In genomic region chr10:124911124-124912051, GRCh38 we compare ENCODE assay signal across 10 cellular contexts. TPM values are rescaled to one million over a fixed set of nuclear protein-coding genes. Genes with fewer than 3 reads are reported as not detected.
DNase-seq lines count a peak whose midpoint lies in the region; ATAC-seq and TF ChIP-seq lines count a peak whose summit lies in the region.
"Had no signal": no experiment of that assay in that cellular context is flagged by ENCODE, and none has a peak within 500 bp of the region (broad histone marks: within the 10 kb centered on the region; RNA-seq: fewer than 3 reads in every experiment).

No MANE protein-coding gene starts in this region.

- H3K27ac ChIP-seq in coronary artery: peak overlapping the region; percentile 66 to 72
- peak overlapping the region; percentile 77 for H3K27ac ChIP-seq in vagina
- H3K27ac ChIP-seq: A549 had no signal

- intact Hi-C loops in vagina (cut with DNase I): no loop called here
- intact Hi-C loops in Calu3 (cut with micrococcal nuclease; ENCODE audit: unreplicated experiment): no loop called here

- TF ChIP-seq CTCF in coronary artery (IDR thresholded peaks at IDR 0.05) (no peak), vagina (IDR thresholded peaks at IDR 0.05) (no peak), Calu3 (IDR thresholded peaks at IDR 0.05; ENCODE audit: unreplicated experiment) (no peak)

- peaks cover 18% of the 10 kb centered on the region for H3K4me1 Mint-ChIP-seq in activated naive CD8-positive, alpha-beta T cell treated with anti-CD3 and anti-CD28 coated beads, Interleukin-2, amount 10 ng/mL, durations not matched to agents 7 days and 5 days
- H3K4me1 Mint-ChIP-seq in activated naive CD8-positive, alpha-beta T cell treated with anti-CD3 and anti-CD28 coated beads for 36 hours: peaks cover 15% of the 10 kb centered on the region
- H3K4me1 Mint-ChIP-seq in Calu3 (ENCODE audit: low read depth, unreplicated experiment): peaks cover 12% of the 10 kb centered on the region

- ATAC-seq in activated naive CD8-positive, alpha-beta T cell treated with anti-CD3 and anti-CD28 coated beads, Interleukin-2, amount 10 ng/mL, durations not matched to agents 7 days and 5 days (ENCODE audit: low read depth): no peak
- ATAC-seq in HG02623 (IDR thresholded peaks at IDR 0.05; ENCODE audit: unreplicated experiment): no peak
- ATAC-seq: A549 had no signal

- peaks cover 16% of the 10 kb centered on the region for H3K27me3 Mint-ChIP-seq in activated naive CD8-positive, alpha-beta T cell treated with anti-CD3 and anti-CD28 coated beads, Interleukin-2, amount 10 ng/mL, durations not matched to agents 7 days and 5 days
- H3K27me3 Mint-ChIP-seq in activated naive CD8-positive, alpha-beta T cell treated with anti-CD3 and anti-CD28 coated beads for 36 hours: peaks cover 7% of the 10 kb centered on the region
- peaks cover 21% of the 10 kb centered on the region for H3K27me3 Mint-ChIP-seq in Calu3 (ENCODE audit: unreplicated experiment)

- H3K36me3 Mint-ChIP-seq in activated naive CD8-positive, alpha-beta T cell treated with anti-CD3 and anti-CD28 coated beads, Interleukin-2, amount 10 ng/mL, durations not matched to agents 7 days and 5 days: no peaks in the 10 kb centered on the region
- peaks cover 1% of the 10 kb centered on the region for H3K36me3 Mint-ChIP-seq in activated naive CD8-positive, alpha-beta T cell treated with anti-CD3 and anti-CD28 coated beads for 36 hours
- peaks cover 6% of the 10 kb centered on the region for H3K36me3 Mint-ChIP-seq in Calu3 (ENCODE audit: insufficient read depth, unreplicated experiment)

- no TSS peak for BruUV-seq in Calu3 (replicated peaks; lab: Mats Ljungman, UMichigan)

- no peak overlapping the region for H3K27ac Mint-ChIP-seq in activated naive CD8-positive, alpha-beta T cell treated with anti-CD3 and anti-CD28 coated beads, Interleukin-2, amount 10 ng/mL, durations not matched to agents 7 days and 5 days
- H3K27ac Mint-ChIP-seq in activated naive CD8-positive, alpha-beta T cell treated with anti-CD3 and anti-CD28 coated beads for 36 hours: no peak overlapping the region
- H3K27ac Mint-ChIP-seq in Calu3 (ENCODE audit: unreplicated experiment): no peak overlapping the region

- H3K9me3 Mint-ChIP-seq in activated naive CD8-positive, alpha-beta T cell treated with anti-CD3 and anti-CD28 coated beads, Interleukin-2, amount 10 ng/mL, durations not matched to agents 7 days and 5 days: no peaks in the 10 kb centered on the region
- no peaks in the 10 kb centered on the region for H3K9me3 Mint-ChIP-seq in activated naive CD8-positive, alpha-beta T cell treated with anti-CD3 and anti-CD28 coated beads for 36 hours
- H3K9me3 Mint-ChIP-seq in Calu3 (ENCODE audit: low read depth, unreplicated experiment): no peaks in the 10 kb centered on the region

- H3K4me3 ChIP-seq in coronary artery (no peak overlapping the region), vagina (no peak overlapping the region)
- H3K4me3 ChIP-seq: A549 had no signal

- H3K36me3 ChIP-seq in vagina: no peaks in the 10 kb centered on the region

- peaks cover 20% of the 10 kb centered on the region for H3K4me1 ChIP-seq in vagina

- POLR2A ChIA-PET in activated naive CD8-positive, alpha-beta T cell treated with anti-CD3 and anti-CD28 coated beads, Interleukin-2, amount 10 ng/mL, durations not matched to agents 7 days and 5 days (lab: Charles Lee): interaction anchor here (1.1 kb wide), 1 partner anchor 119 kb away, joined by 3 read pairs; no protein-coding TSS in a partner anchor

- no peak for DNase-seq in activated naive CD8-positive, alpha-beta T cell treated with anti-CD3 and anti-CD28 coated beads, Interleukin-2, amount 10 ng/mL, durations not matched to agents 7 days and 5 days
- DNase-seq in activated naive CD8-positive, alpha-beta T cell treated with anti-CD3 and anti-CD28 coated beads for 36 hours: no peak
- no peak for DNase-seq in coronary artery (ENCODE audit: low spot score)
- DNase-seq in midbrain (lab: John Stamatoyannopoulos, UW): peak; percentile 71
- DNase-seq in vagina (ENCODE audit: extremely low spot score in 2 of 2): no peak
- no peak for DNase-seq in stimulated activated naive CD4-positive, alpha-beta T cell (lab: John Stamatoyannopoulos, UW)
- no peak for DNase-seq in Calu3
- DNase-seq: activated CD4-positive, alpha-beta T cell treated with anti-CD3 and anti-CD28 coated beads for 4 hours had no signal

- H3K4me3 Mint-ChIP-seq in activated naive CD8-positive, alpha-beta T cell treated with anti-CD3 and anti-CD28 coated beads, Interleukin-2, amount 10 ng/mL, durations not matched to agents 7 days and 5 days: peak overlapping the region; percentile 19
- H3K4me3 Mint-ChIP-seq in activated naive CD8-positive, alpha-beta T cell treated with anti-CD3 and anti-CD28 coated beads for 36 hours: no peak overlapping the region
- no peak overlapping the region for H3K4me3 Mint-ChIP-seq in Calu3 (ENCODE audit: low read depth, unreplicated experiment)

- H3K27me3 ChIP-seq in vagina: no peaks in the 10 kb centered on the region

- TF ChIP-seq POLR2A in vagina (IDR thresholded peaks at IDR 0.05): no peak

- CTCF ChIA-PET in Calu3 (lab: Charles Lee): no interaction called here

- H3K9me3 ChIP-seq in vagina: no peaks in the 10 kb centered on the region
- H3K9me3 ChIP-seq: A549 had no signal

RNA-seq across cellular contexts. Expression of gene ZRANB1, which starts 30.5 kb away (rescaled TPM):
- total RNA-seq in activated naive CD8-positive, alpha-beta T cell treated with anti-CD3 and anti-CD28 coated beads, Interleukin-2, amount 10 ng/mL, durations not matched to agents 7 days and 5 days: 10 to 100 TPM; 15.3 to 15.8 TPM
- total RNA-seq in activated naive CD8-positive, alpha-beta T cell treated with anti-CD3 and anti-CD28 coated beads for 36 hours: 10 to 100 TPM; 11.5 to 12.6 TPM
- 23.8 TPM for total RNA-seq in vagina
- total RNA-seq in Calu3 (2022): 11.6 and 12.5 TPM in 2 replicates
